In the genomic region with DNA sequence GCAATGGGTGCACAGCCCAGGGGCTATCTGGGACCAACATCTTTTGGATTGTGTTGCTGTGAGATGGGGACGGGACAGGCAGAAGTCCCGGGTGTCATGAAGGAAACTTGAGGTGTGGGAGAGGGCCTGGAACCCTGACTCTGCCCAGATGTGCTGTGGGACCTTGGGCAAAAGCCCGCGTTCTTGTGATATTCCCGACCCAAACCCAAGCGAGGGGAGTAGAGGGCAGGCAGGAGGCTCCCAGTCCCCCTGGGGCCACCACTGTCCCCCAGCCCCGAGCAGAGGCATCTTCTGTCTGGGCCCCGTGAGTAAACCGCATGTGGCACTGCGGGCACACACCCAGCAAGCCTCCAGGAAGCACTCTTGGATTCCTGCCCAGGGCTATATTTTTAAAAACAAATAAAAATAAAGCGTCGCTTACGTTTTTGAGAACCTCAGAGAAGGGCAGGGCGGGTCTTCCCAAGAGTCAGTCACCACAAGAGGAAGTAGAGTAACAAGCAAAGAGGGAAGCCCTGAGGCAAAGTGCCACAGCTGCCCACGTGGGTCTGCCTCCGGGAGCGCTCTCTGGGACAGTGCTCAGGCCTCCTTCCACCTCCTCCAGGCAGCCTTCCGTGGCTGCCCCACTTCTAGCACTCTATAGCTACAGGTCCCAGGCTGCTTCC, we compare ENCODE assay signal across 8 cellular contexts. TPM values are rescaled to one million over a fixed set of nuclear protein-coding genes. Genes with fewer than 3 reads are reported as not detected.
DNase-seq lines count a peak whose midpoint lies in the region; ATAC-seq and TF ChIP-seq lines count a peak whose summit lies in the region.

No MANE protein-coding gene starts in this region.

- H3K4ac ChIP-seq in IMR-90 (ENCODE audit: low read depth, low read length) = no peak overlapping the region

- H3K9ac ChIP-seq in IMR-90 (ENCODE audit: low read depth, low read length) = no peak overlapping the region

- H3K27me3 Mint-ChIP-seq in progenitor cell of endocrine pancreas = peaks cover 14% of the 10 kb centered on the region

- peak; percentile 97 for DNase-seq in AML-193 (lab: John Stamatoyannopoulos, UW)
- DNase-seq in IMR-90 = peak; percentile 21
- DNase-seq in SW480 (ENCODE audit: low spot score) = peak; percentile 81
- peak; percentile 21 to 63 (median 47) for DNase-seq in effector memory CD4-positive, alpha-beta T cell
- DNase-seq in putamen (ENCODE audit: low spot score) = peak; percentile 36
- DNase-seq in progenitor cell of endocrine pancreas (ENCODE audit: low spot score, unreplicated experiment) = no peak
- DNase-seq in NCI-H2227 treated with DMSO at 0.1 percent for 48 hours (lab: John Stamatoyannopoulos, UW) = no peak

- no peaks in the 10 kb centered on the region for H3K4me1 Mint-ChIP-seq in progenitor cell of endocrine pancreas (ENCODE audit: low read depth)

- H3K4me1 ChIP-seq in IMR-90 (ENCODE audit: control insufficient read depth, insufficient read depth, low read length) = no peaks in the 10 kb centered on the region
- H3K4me1 ChIP-seq in effector memory CD4-positive, alpha-beta T cell (ENCODE audit: control insufficient read depth, insufficient read depth, low read length, poor library complexity, severe bottlenecking) = peaks cover 29% of the 10 kb centered on the region

- H2BK5ac ChIP-seq in IMR-90 (ENCODE audit: low read depth, low read length, poor library complexity, severe bottlenecking) = no peak overlapping the region

- H3K14ac ChIP-seq in IMR-90 (replicated peaks; ENCODE audit: low read depth, low read length) = no peak overlapping the region

- in situ Hi-C loops in IMR-90 (cut with MboI; ENCODE audit: low sequenced_read_pairs) = no loop called here

- no peak overlapping the region for H3K27ac Mint-ChIP-seq in progenitor cell of endocrine pancreas

- H4K20me1 ChIP-seq in IMR-90 (ENCODE audit: insufficient read depth, low read length) = 0 out of 2 replicates have a peak, but pooled peaks cover 5% of the 10 kb centered on the region

- H3K27me3 ChIP-seq in IMR-90 (ENCODE audit: control insufficient read depth, insufficient read depth, low read length) = peaks cover 35% of the 10 kb centered on the region
- no peaks in the 10 kb centered on the region for H3K27me3 ChIP-seq in effector memory CD4-positive, alpha-beta T cell (replicated peaks; ENCODE audit: control insufficient read depth, insufficient read depth, low read length, poor library complexity, severe bottlenecking)

- H3K36me3 Mint-ChIP-seq in progenitor cell of endocrine pancreas (ENCODE audit: insufficient read depth) = no peaks in the 10 kb centered on the region

- H3K4me3 Mint-ChIP-seq in progenitor cell of endocrine pancreas (ENCODE audit: low read depth) = no peak overlapping the region

- POLR2A ChIA-PET in IMR-90 (lab: Charles Lee; ENCODE audit: unreplicated experiment) = no interaction called here

- no peak overlapping the region for H4K8ac ChIP-seq in IMR-90 (ENCODE audit: low read depth in 2 of 2, low read length in 2 of 2)

- H3K79me1 ChIP-seq in IMR-90 (ENCODE audit: low read depth in 1 of 2, low read length in 2 of 2) = no peaks in the 10 kb centered on the region

- dilution Hi-C loops in IMR-90 (cut with HindIII; ENCODE audit: low sequenced_read_pairs, unreplicated experiment) = no loop called here

- H2BK20ac ChIP-seq in IMR-90 (ENCODE audit: low read depth, low read length) = no peak overlapping the region

- H2BK15ac ChIP-seq in IMR-90 (ENCODE audit: low read depth, low read length) = no peak overlapping the region

- H2AK9ac ChIP-seq in IMR-90 (replicated peaks; ENCODE audit: low read depth, low read length, poor library complexity) = no peak overlapping the region

- no peak overlapping the region for H3K18ac ChIP-seq in IMR-90 (ENCODE audit: low read depth, low read length)

- no peak overlapping the region for H3K4me2 ChIP-seq in IMR-90 (ENCODE audit: low read depth, low read length)

- H2BK120ac ChIP-seq in IMR-90 (ENCODE audit: low read depth, low read length) = no peak overlapping the region

- H3K23ac ChIP-seq in IMR-90 (ENCODE audit: low read depth, low read length) = no peak overlapping the region

- no peak overlapping the region for H2AFZ ChIP-seq in IMR-90 (replicated peaks; ENCODE audit: low read length, poor library complexity)

- H3K56ac ChIP-seq in IMR-90 (ENCODE audit: extremely low read depth, insufficient read depth, low read length) = no peak overlapping the region

- intact Hi-C loops in IMR-90 (cut with micrococcal nuclease) = no loop called here

- no peak overlapping the region for H3K4me3 ChIP-seq in IMR-90 (ENCODE audit: insufficient read depth, low read depth, low read length)
- no peak overlapping the region for H3K4me3 ChIP-seq in effector memory CD4-positive, alpha-beta T cell (ENCODE audit: insufficient read depth, low read depth, low read length, poor library complexity, severe bottlenecking)

- no peak overlapping the region for H4K91ac ChIP-seq in IMR-90 (ENCODE audit: insufficient read depth, low read depth, low read length)

- no peak overlapping the region for H3K27ac ChIP-seq in IMR-90 (ENCODE audit: insufficient read depth, low read length)
- peak overlapping the region; percentile 63 for H3K27ac ChIP-seq in effector memory CD4-positive, alpha-beta T cell (ENCODE audit: insufficient read depth, low read length, poor library complexity, severe bottlenecking)

- TF ChIP-seq POLR2A in IMR-90 (IDR thresholded peaks at IDR 0.05; ENCODE audit: low read depth, low read length) = no peak

- no TSS peak for BruUV-seq in IMR-90 (replicated peaks; lab: Mats Ljungman, UMichigan)

- no peak overlapping the region for H4K5ac ChIP-seq in IMR-90 (ENCODE audit: low read depth, low read length)

- no peak for TF ChIP-seq CTCF in IMR-90 (conservative IDR thresholded peaks at IDR 0.05; ENCODE audit: low read depth, low read length)
- TF ChIP-seq CTCF in progenitor cell of endocrine pancreas (IDR thresholded peaks at IDR 0.05; ENCODE audit: unreplicated experiment) = no peak

- H3K9me1 ChIP-seq in IMR-90 (ENCODE audit: insufficient read depth, low read length) = no peaks in the 10 kb centered on the region

- H2AK5ac ChIP-seq in IMR-90 (ENCODE audit: low read depth, low read length) = no peak overlapping the region

- no peak for ATAC-seq in IMR-90 (ENCODE audit: low read depth)
- no peak for ATAC-seq in GM19463 (IDR thresholded peaks at IDR 0.05; ENCODE audit: unreplicated experiment)

- no peaks in the 10 kb centered on the region for H3K9me3 ChIP-seq in IMR-90 (ENCODE audit: control insufficient read depth, insufficient read depth, low read length)
- H3K9me3 ChIP-seq in effector memory CD4-positive, alpha-beta T cell (ENCODE audit: control insufficient read depth, low read length) = no peaks in the 10 kb centered on the region

- WGBS in IMR-90 (ENCODE audit: extremely low coverage in 2 of 2, insufficient read length in 1 of 2), 2 experiments = 67% methylated on average over 9 of the region's 18 CpGs; no CpG with 5 or more reads in 1 of the 2 experiments

- CTCF ChIA-PET in IMR-90 (lab: Yijun Ruan, JAX) = no interaction called here

- H3K36me3 ChIP-seq in IMR-90 (ENCODE audit: control insufficient read depth, insufficient read depth, low read length) = no peaks in the 10 kb centered on the region
- H3K36me3 ChIP-seq in effector memory CD4-positive, alpha-beta T cell (ENCODE audit: control insufficient read depth, insufficient read depth, low read length) = no peaks in the 10 kb centered on the region

- TF ChIP-seq RAD21 in IMR-90 (IDR thresholded peaks at IDR 0.05; ENCODE audit: low read length) = no peak

- H3K9me3 Mint-ChIP-seq in progenitor cell of endocrine pancreas (ENCODE audit: low read depth) = no peaks in the 10 kb centered on the region

TF ChIP-seq in IMR-90, 13 proteins besides CTCF, POLR2A, EP300 and RAD21:
- no peak for TF ChIP-seq CEBPB (IDR thresholded peaks at IDR 0.05; ENCODE audit: low read depth, low read length)
- TF ChIP-seq BHLHE40 (IDR thresholded peaks at IDR 0.05; ENCODE audit: low read depth, low read length) = no peak
- no peak for TF ChIP-seq MAFK (IDR thresholded peaks at IDR 0.05; ENCODE audit: low read depth, low read length)
- no peak for TF ChIP-seq MAZ (IDR thresholded peaks at IDR 0.05; ENCODE audit: borderline replicate concordance, low read depth, low read length)
- TF ChIP-seq SMC3 (IDR thresholded peaks at IDR 0.05; ENCODE audit: low read depth, low read length) = no peak

RNA-seq across cellular contexts. Expression of gene BEGAIN, which starts 39.5 kb away (rescaled TPM):
- total RNA-seq in IMR-90 (2012; rRNA removed) (0.18 and 0.28 TPM in 2 replicates), progenitor cell of endocrine pancreas (0.58 and 0.65 TPM in 2 replicates)
- polyA plus RNA-seq in IMR-90 (2012; rRNA removed) = 0.99 and 1.2 TPM in 2 replicates
- polyA plus RNA-seq in IMR-90 (2012; cell fraction: cytosol; rRNA removed) = 1.5 and 1.6 TPM in 2 replicates
- 4.0 and 6.6 TPM in 2 replicates for polyA plus RNA-seq in IMR-90 (2012; cell fraction: nucleus; rRNA removed; ENCODE audit: low replicate concordance)

Comparison
In these comparisons a context has a peak if more than half of its experiments do, and no peak if none do; other contexts are left out.
1. DNase-seq: peak in AML-193 (2 of 2), IMR-90 (single experiment), SW480 (single experiment), effector memory CD4-positive, alpha-beta T cell (3 of 3) and putamen (single experiment); none in progenitor cell of endocrine pancreas (single experiment) and NCI-H2227 treated with DMSO at 0.1 percent for 48 hours (single experiment).